14 cellular contexts compared by ENCODE assay signal in the genomic region with DNA sequence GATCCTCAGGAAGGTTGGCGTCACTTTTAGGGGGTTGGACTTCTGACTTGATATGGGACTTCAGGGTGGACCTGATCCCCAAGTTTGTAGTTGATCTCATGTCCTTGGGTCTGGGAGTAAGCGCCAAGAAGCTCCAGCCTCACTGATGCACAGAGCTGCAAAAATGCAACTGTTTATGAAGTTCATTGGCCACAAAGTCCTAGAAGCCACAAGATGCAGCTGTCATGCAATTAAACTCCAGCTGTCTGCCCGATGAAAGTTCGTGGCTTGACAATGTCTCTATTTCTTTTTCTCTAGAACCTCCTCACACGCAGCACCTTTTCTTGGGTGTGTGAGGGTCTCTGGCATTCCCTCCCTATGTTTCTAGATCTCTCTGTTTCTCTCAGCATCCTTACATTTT. TPM values are rescaled to one million over a fixed set of nuclear protein-coding genes. Genes with fewer than 3 reads are reported as not detected.
A peak's percentile ranks its signal among the peaks of the same experiment; 100 is the strongest.
DNase-seq lines count a peak whose midpoint lies in the region; ATAC-seq lines count a peak whose summit lies in the region.
"Had no signal": no experiment of that assay in that cellular context is flagged by ENCODE, and none has a peak within 500 bp of the region (broad histone marks: within the 10 kb centered on the region; RNA-seq: fewer than 3 reads in every experiment).

No MANE protein-coding gene starts in this region.

- no peak overlapping the region for H3K4me3 ChIP-seq in skeletal muscle satellite cell (ENCODE audit: low read length)
- H3K4me3 ChIP-seq: BLaER1, K562 had no signal

- H3K9ac ChIP-seq in skeletal muscle satellite cell (ENCODE audit: low read depth, low read length), result peak overlapping the region; percentile 51
- H3K9ac ChIP-seq: BLaER1 had no signal

- H3K9me3 ChIP-seq in skeletal muscle satellite cell (replicated peaks; ENCODE audit: low read length), result no peaks in the 10 kb centered on the region
- H3K9me3 ChIP-seq: BLaER1 had no signal

- peaks cover 48% of the 10 kb centered on the region for H3K4me1 ChIP-seq in skeletal muscle satellite cell (ENCODE audit: control insufficient read depth, insufficient read depth, low read length)
- H3K4me1 ChIP-seq: BLaER1 had no signal

- H3K27me3 ChIP-seq in skeletal muscle satellite cell (ENCODE audit: control insufficient read depth, insufficient read depth, low read length), result no peaks in the 10 kb centered on the region
- H3K27me3 ChIP-seq: BLaER1 had no signal

- ATAC-seq in HG03159 (IDR thresholded peaks at IDR 0.05; ENCODE audit: unreplicated experiment), result no peak
- ATAC-seq: HCT116, K562 had no signal

- DNase-seq in DMS 273 (lab: John Stamatoyannopoulos, UW; ENCODE audit: unreplicated experiment), result peak; percentile 49
- no peak for DNase-seq in DMS 273 treated with DMSO at 0.1 percent for 48 hours (lab: John Stamatoyannopoulos, UW)
- peak; percentile 80 for DNase-seq in LHCN-M2 (ENCODE audit: low read depth)
- peak; percentile 15 for DNase-seq in fibroblast of peridontal ligament (ENCODE audit: extremely low read depth)
- no peak for DNase-seq in cerebellar cortex (ENCODE audit: low spot score)
- DNase-seq: AML-193, DMS79 had no signal

- H3K36me3 ChIP-seq in skeletal muscle satellite cell (ENCODE audit: insufficient read depth, low read length), result no peaks in the 10 kb centered on the region
- H3K36me3 ChIP-seq: BLaER1 had no signal

- peak overlapping the region; percentile 15 for H3K4me2 ChIP-seq in skeletal muscle satellite cell (ENCODE audit: low read length)
- H3K4me2 ChIP-seq: BLaER1 had no signal

RNA-seq across cellular contexts. Expression of a gene that starts 9.2 kb away (rescaled TPM):
- total RNA-seq in LHCN-M2 (2014; rRNA removed), result under 0.01 TPM in 1 of 2 replicates, not detected in the other
- polyA plus RNA-seq in LHCN-M2 (2012), result 0.04 TPM
- under 0.01 and 0.22 TPM in 2 replicates for total RNA-seq in skeletal muscle satellite cell (2012; rRNA removed)
- total RNA-seq: A673, G401, K562 had no signal
- polyA plus RNA-seq: K562 had no signal

Comparison
In these comparisons a context has a peak if more than half of its experiments do, and no peak if none do; other contexts are left out.
1. DNase-seq: peak in DMS 273 (single experiment), LHCN-M2 (single experiment) and fibroblast of peridontal ligament (single experiment); none in DMS 273 treated with DMSO at 0.1 percent for 48 hours (single experiment) and cerebellar cortex (single experiment).